8 cellular contexts compared by ENCODE assay signal in the genomic region with DNA sequence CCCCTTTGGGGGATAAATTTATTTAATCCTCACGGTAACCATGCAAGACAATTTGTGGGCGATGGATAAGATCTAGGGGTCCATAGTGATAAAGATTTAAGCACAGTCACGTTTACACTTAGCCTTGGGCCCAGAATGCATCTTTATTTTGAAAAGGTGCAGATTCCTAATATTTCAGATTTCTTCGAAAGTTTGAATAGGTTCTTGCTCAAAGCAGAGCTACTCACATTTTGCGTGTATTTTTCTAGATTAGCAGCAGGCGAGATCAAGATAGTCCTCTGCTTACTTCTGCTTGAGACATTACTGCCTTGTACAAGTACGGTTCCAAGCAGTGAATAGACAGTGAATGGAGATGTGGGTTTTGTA. TPM values are rescaled to one million over a fixed set of nuclear protein-coding genes. Genes with fewer than 3 reads are reported as not detected.
A peak's percentile ranks its signal among the peaks of the same experiment; 100 is the strongest.
DNase-seq lines count a peak whose midpoint lies in the region; ATAC-seq, FAIRE-seq and TF ChIP-seq lines count a peak whose summit lies in the region.

No MANE protein-coding gene starts in this region.

- H3K27ac ChIP-seq in MM.1S (ENCODE audit: low read length) (peak overlapping the region; percentile 87), neural cell (ENCODE audit: low read length) (no peak overlapping the region)

- H3K9ac ChIP-seq in MM.1S (ENCODE audit: low read length): peak overlapping the region; percentile 86
- peak overlapping the region; percentile 73 for H3K9ac ChIP-seq in neural cell (ENCODE audit: low read length)

- H3K36me3 Mint-ChIP-seq in dendritic cell treated with granulocyte-macrophage colony-stimulating factor and Interleukin-4, amounts not matched to agents 40 ng/mL and 50 ng/mL, for 4 days (ENCODE audit: low read depth): peaks cover 29% of the 10 kb centered on the region

- H3F3A ChIP-seq in MM.1S (ENCODE audit: insufficient read depth, low read length) (peaks cover 22% of the 10 kb centered on the region), neural cell (ENCODE audit: insufficient read depth, low read length, poor library complexity, severe bottlenecking) (no peaks in the 10 kb centered on the region)

- H2AFZ ChIP-seq in MM.1S (ENCODE audit: low read length): peak overlapping the region; percentile 76
- peak overlapping the region; percentile 47 for H2AFZ ChIP-seq in neural cell (ENCODE audit: low read depth, low read length)

- TF ChIP-seq EP300 in neural cell (conservative IDR thresholded peaks at IDR 0.05; ENCODE audit: poor library complexity, severe bottlenecking): no peak

- H3K9me3 Mint-ChIP-seq in dendritic cell treated with granulocyte-macrophage colony-stimulating factor and Interleukin-4, amounts not matched to agents 40 ng/mL and 50 ng/mL, for 4 days: peaks cover 11% of the 10 kb centered on the region

- peak overlapping the region; percentile 77 for H3K4me2 ChIP-seq in MM.1S (ENCODE audit: low read depth, low read length)
- peak overlapping the region; percentile 77 for H3K4me2 ChIP-seq in neural cell (ENCODE audit: low read length)

- no peaks in the 10 kb centered on the region for H3K9me2 ChIP-seq in MM.1S (replicated peaks; ENCODE audit: insufficient read depth, low read length)
- no peaks in the 10 kb centered on the region for H3K9me2 ChIP-seq in neural cell (ENCODE audit: insufficient read depth, low read length)

- H3K27me3 ChIP-seq in MM.1S (replicated peaks; ENCODE audit: insufficient read depth, low read length) (no peaks in the 10 kb centered on the region), neural cell (ENCODE audit: insufficient read depth, low read depth, low read length) (no peaks in the 10 kb centered on the region)

- H3K9me3 ChIP-seq in MM.1S (replicated peaks; ENCODE audit: insufficient read depth, low read length) (no peaks in the 10 kb centered on the region), neural cell (ENCODE audit: low read length) (no peaks in the 10 kb centered on the region)

- no peak for TF ChIP-seq CTCF in D721Med (IDR thresholded peaks at IDR 0.05; ENCODE audit: insufficient read depth, missing control alignments)
- TF ChIP-seq CTCF in MM.1S (IDR thresholded peaks at IDR 0.05; ENCODE audit: low read length): no peak
- TF ChIP-seq CTCF in neural cell (IDR thresholded peaks at IDR 0.05; ENCODE audit: poor library complexity, severe bottlenecking): no peak

- H3K27me3 Mint-ChIP-seq in dendritic cell treated with granulocyte-macrophage colony-stimulating factor and Interleukin-4, amounts not matched to agents 40 ng/mL and 50 ng/mL, for 4 days: peaks cover 29% of the 10 kb centered on the region

- H3K4me1 ChIP-seq in MM.1S (ENCODE audit: low read length): peaks cover 30% of the 10 kb centered on the region

- ATAC-seq in GM19324 (IDR thresholded peaks at IDR 0.05; ENCODE audit: low FRiP score, unreplicated experiment) (no peak), HG03442 (IDR thresholded peaks at IDR 0.05; ENCODE audit: unreplicated experiment) (no peak)

- FAIRE-seq in D721Med (lab: Jason Lieb, UNC): peak; percentile 56

- peaks cover 25% of the 10 kb centered on the region for H3K4me1 Mint-ChIP-seq in dendritic cell treated with granulocyte-macrophage colony-stimulating factor and Interleukin-4, amounts not matched to agents 40 ng/mL and 50 ng/mL, for 4 days (ENCODE audit: low read depth)

- H3K36me3 ChIP-seq in MM.1S (replicated peaks; ENCODE audit: insufficient read depth, low read length) (peaks cover 5% of the 10 kb centered on the region), neural cell (ENCODE audit: insufficient read depth, low read length) (no peaks in the 10 kb centered on the region)

- DNase-seq in D721Med (ENCODE audit: insufficient read length, low spot score): no peak
- DNase-seq in MM.1S: no peak
- no peak for DNase-seq in activated gamma-delta T cell (lab: John Stamatoyannopoulos, UW)
- DNase-seq in SHP77 (lab: John Stamatoyannopoulos, UW): no peak

- H3K4me3 ChIP-seq in MM.1S (ENCODE audit: low read length) (peak overlapping the region; percentile 81), neural cell (ENCODE audit: low read length) (peak overlapping the region; percentile 80)

- peak overlapping the region; percentile 98 for H3K4me3 Mint-ChIP-seq in dendritic cell treated with granulocyte-macrophage colony-stimulating factor and Interleukin-4, amounts not matched to agents 40 ng/mL and 50 ng/mL, for 4 days

- peak overlapping the region; percentile 90 for H3K27ac Mint-ChIP-seq in dendritic cell treated with granulocyte-macrophage colony-stimulating factor and Interleukin-4, amounts not matched to agents 40 ng/mL and 50 ng/mL, for 4 days

- no peaks in the 10 kb centered on the region for H4K20me1 ChIP-seq in MM.1S (ENCODE audit: insufficient read depth, low read length)
- H4K20me1 ChIP-seq in neural cell (ENCODE audit: insufficient read depth): no peaks in the 10 kb centered on the region

- H3K79me2 ChIP-seq in MM.1S (ENCODE audit: low read length): peaks cover 49% of the 10 kb centered on the region
- no peaks in the 10 kb centered on the region for H3K79me2 ChIP-seq in neural cell (replicated peaks; ENCODE audit: insufficient read depth, low read length)

- no peak for TF ChIP-seq RAD21 in neural cell (conservative IDR thresholded peaks at IDR 0.05)

- intact Hi-C loops in dendritic cell treated with granulocyte-macrophage colony-stimulating factor and Interleukin-4, amounts not matched to agents 40 ng/mL and 50 ng/mL, for 4 days (cut with micrococcal nuclease): loop anchor here (5.0 kb wide), 1 partner anchor 120 kb away; no protein-coding TSS in a partner anchor

TF ChIP-seq in neural cell, 6 proteins besides CTCF, POLR2A, EP300 and RAD21:
- TF ChIP-seq, protein P1, sequence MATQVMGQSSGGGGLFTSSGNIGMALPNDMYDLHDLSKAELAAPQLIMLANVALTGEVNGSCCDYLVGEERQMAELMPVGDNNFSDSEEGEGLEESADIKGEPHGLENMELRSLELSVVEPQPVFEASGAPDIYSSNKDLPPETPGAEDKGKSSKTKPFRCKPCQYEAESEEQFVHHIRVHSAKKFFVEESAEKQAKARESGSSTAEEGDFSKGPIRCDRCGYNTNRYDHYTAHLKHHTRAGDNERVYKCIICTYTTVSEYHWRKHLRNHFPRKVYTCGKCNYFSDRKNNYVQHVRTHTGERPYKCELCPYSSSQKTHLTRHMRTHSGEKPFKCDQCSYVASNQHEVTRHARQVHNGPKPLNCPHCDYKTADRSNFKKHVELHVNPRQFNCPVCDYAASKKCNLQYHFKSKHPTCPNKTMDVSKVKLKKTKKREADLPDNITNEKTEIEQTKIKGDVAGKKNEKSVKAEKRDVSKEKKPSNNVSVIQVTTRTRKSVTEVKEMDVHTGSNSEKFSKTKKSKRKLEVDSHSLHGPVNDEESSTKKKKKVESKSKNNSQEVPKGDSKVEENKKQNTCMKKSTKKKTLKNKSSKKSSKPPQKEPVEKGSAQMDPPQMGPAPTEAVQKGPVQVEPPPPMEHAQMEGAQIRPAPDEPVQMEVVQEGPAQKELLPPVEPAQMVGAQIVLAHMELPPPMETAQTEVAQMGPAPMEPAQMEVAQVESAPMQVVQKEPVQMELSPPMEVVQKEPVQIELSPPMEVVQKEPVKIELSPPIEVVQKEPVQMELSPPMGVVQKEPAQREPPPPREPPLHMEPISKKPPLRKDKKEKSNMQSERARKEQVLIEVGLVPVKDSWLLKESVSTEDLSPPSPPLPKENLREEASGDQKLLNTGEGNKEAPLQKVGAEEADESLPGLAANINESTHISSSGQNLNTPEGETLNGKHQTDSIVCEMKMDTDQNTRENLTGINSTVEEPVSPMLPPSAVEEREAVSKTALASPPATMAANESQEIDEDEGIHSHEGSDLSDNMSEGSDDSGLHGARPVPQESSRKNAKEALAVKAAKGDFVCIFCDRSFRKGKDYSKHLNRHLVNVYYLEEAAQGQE (IDR thresholded peaks at IDR 0.05; ENCODE audit: borderline replicate concordance): no peak
- TF ChIP-seq EZH2 (IDR thresholded peaks at IDR 0.05; ENCODE audit: borderline replicate concordance, insufficient read depth, low read length, poor library complexity, severe bottlenecking) (no peak), SMC3 (conservative IDR thresholded peaks at IDR 0.05; ENCODE audit: poor library complexity) (no peak), POLR2AphosphoS5 (IDR thresholded peaks at IDR 0.05) (no peak), TAF1 (IDR thresholded peaks at IDR 0.05; ENCODE audit: low read depth) (no peak), MXI1 (conservative IDR thresholded peaks at IDR 0.05; ENCODE audit: poor library complexity, severe bottlenecking) (no peak)

RNA-seq across cellular contexts. Expression of a gene that starts 0.6 kb away (rescaled TPM):
- 53.9 and 56.9 TPM in 2 replicates for polyA plus RNA-seq in neural cell
- 37.5 and 44.5 TPM in 2 replicates for polyA minus RNA-seq in neural cell

RNA-seq across cellular contexts. Expression of a gene that starts 14.6 kb away (rescaled TPM):
- 6.3 and 8.1 TPM in 2 replicates for polyA plus RNA-seq in neural cell
- 9.7 and 11.7 TPM in 2 replicates for polyA minus RNA-seq in neural cell
